Comparison of ENCODE assay signal across 8 cellular contexts in the genomic region with DNA sequence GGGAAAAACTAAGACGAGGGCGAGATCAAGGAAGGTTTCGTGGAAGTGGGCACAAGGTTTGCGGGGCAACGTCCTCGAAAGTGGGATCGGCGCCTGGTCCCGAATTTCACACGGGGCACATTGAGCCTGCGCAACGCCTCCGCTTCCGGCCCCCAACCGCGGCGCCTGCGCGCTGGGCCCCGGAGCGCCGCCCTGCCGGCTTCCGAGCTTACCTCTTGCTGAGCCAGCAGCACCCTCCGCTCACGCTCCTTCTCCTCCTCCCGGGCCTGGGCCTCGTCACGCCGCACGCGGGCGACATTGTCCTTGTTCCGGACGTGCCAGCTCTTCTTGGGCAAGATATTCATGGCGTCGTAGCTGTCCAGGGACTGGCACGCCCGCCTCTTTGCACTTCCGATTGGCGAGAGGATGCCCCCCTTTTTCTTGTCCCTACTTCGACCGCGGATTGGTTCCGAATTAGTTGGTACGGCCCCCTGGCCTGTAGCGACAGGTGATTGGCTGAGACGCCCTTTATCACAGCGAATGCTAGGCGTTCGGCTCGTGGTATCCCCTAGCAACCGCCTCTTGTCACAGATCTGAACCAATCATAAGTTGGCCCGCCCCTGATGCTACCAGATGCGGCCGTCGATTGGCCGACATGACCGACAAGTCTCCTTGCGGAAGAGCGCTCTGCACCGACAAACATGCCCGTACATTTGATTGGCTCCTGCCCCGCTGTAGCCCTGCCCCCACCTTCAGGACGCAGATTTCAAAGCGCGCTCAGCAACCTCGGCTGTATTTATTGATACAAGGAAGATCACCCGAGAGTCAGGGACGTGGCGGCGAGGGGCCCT. TPM values are rescaled to one million over a fixed set of nuclear protein-coding genes. Genes with fewer than 3 reads are reported as not detected.
DNase-seq lines count a peak whose midpoint lies in the region; ATAC-seq lines count a peak whose summit lies in the region.

LENG1 (minus strand) TSS at position 370 of the 830 bp plus-strand sequence; CDS start at position 344, 26 bp downstream.

- peaks cover 70% of the 10 kb centered on the region for H3K4me1 Mint-ChIP-seq in dendritic cell treated with granulocyte-macrophage colony-stimulating factor and Interleukin-4, amounts not matched to agents 40 ng/mL and 50 ng/mL, for 4 days (ENCODE audit: low read depth)

- peaks cover 61% of the 10 kb centered on the region for H3K36me3 Mint-ChIP-seq in dendritic cell treated with granulocyte-macrophage colony-stimulating factor and Interleukin-4, amounts not matched to agents 40 ng/mL and 50 ng/mL, for 4 days (ENCODE audit: low read depth)

- peak within 1 kb of the TSS; percentile 97 for H3K27ac Mint-ChIP-seq in dendritic cell treated with granulocyte-macrophage colony-stimulating factor and Interleukin-4, amounts not matched to agents 40 ng/mL and 50 ng/mL, for 4 days

- ATAC-seq in GM19328 (IDR thresholded peaks at IDR 0.05; ENCODE audit: unreplicated experiment) (peak; percentile 94), HG03520 (IDR thresholded peaks at IDR 0.05; ENCODE audit: unreplicated experiment) (peak; percentile 89), left lobe of liver (peak; percentile 81)

- intact Hi-C loops in dendritic cell treated with granulocyte-macrophage colony-stimulating factor and Interleukin-4, amounts not matched to agents 40 ng/mL and 50 ng/mL, for 4 days (cut with micrococcal nuclease), result loop anchor here (1.0 to 2.0 kb wide), 2 partner anchors 23 to 31 kb away; partner anchors contain the start of gene CNOT3

- H3K9me3 Mint-ChIP-seq in dendritic cell treated with granulocyte-macrophage colony-stimulating factor and Interleukin-4, amounts not matched to agents 40 ng/mL and 50 ng/mL, for 4 days, result no peaks in the 10 kb centered on the region

- H3K27me3 Mint-ChIP-seq in dendritic cell treated with granulocyte-macrophage colony-stimulating factor and Interleukin-4, amounts not matched to agents 40 ng/mL and 50 ng/mL, for 4 days, result peaks cover 7% of the 10 kb centered on the region

- DNase-seq in C1 segment of cervical spinal cord (lab: John Stamatoyannopoulos, UW), result peak; percentile 88 to 100 (median 98)
- DNase-seq in NCI-H526 treated with DMSO at 0.1 percent for 48 hours (lab: John Stamatoyannopoulos, UW), result peak; percentile 100
- peak; percentile 97 for DNase-seq in activated CD4-positive, alpha-beta T cell treated with anti-CD3 and anti-CD28 coated beads, Interleukin-2, amount 50 U/mL, for 1 hour
- DNase-seq in left lobe of liver (ENCODE audit: low spot score), result peak; percentile 100
- peak; percentile 99 for DNase-seq in stimulated activated CD4-positive, alpha-beta T cell treated with anti-CD3 and anti-CD28 coated beads, Interleukin-2, amount 100 ng/mL, for 4 hours (ENCODE audit: low read depth)

- H3K4me3 Mint-ChIP-seq in dendritic cell treated with granulocyte-macrophage colony-stimulating factor and Interleukin-4, amounts not matched to agents 40 ng/mL and 50 ng/mL, for 4 days, result peak within 1 kb of the TSS; percentile 90

RNA-seq across cellular contexts. Expression of gene LENG1, which starts in this region (rescaled TPM):
- total RNA-seq in left lobe of liver, result 1.3 TPM

Comparison
In these comparisons a context has a peak if more than half of its experiments do, and no peak if none do; other contexts are left out.
1. Peak in every context shown above with its lines: DNase-seq and ATAC-seq.